16 cellular contexts compared by ENCODE assay signal in genomic region chr5:143652104-143652700, GRCh38.
DNase-seq lines count a peak whose midpoint lies in the region; ATAC-seq, FAIRE-seq and TF ChIP-seq lines count a peak whose summit lies in the region.
"Had no signal": no experiment of that assay in that cellular context is flagged by ENCODE, and none has a peak within 500 bp of the region (broad histone marks: within the 10 kb centered on the region; RNA-seq: fewer than 3 reads in every experiment).

No MANE protein-coding gene starts in this region.

- in situ Hi-C loops in HepG2 (cut with HindIII; ENCODE audit: extremely low pct_ligation_motif_present, low pct_unique_long_range_greater_than_20kb) = no loop called here

- no peak overlapping the region for H3K4me2 ChIP-seq in HepG2 (ENCODE audit: low read depth, low read length)
- H3K4me2 ChIP-seq in osteoblast (ENCODE audit: insufficient read depth, low read length) = no peak overlapping the region

- no peak overlapping the region for H2AFZ ChIP-seq in HepG2 (ENCODE audit: low read length)
- H2AFZ ChIP-seq in osteoblast (ENCODE audit: low read length) = no peak overlapping the region

- H3K4me1 ChIP-seq in HepG2 (ENCODE audit: insufficient read depth, low read length) = peaks cover 10% of the 10 kb centered on the region
- peaks cover 6% of the 10 kb centered on the region for H3K4me1 ChIP-seq in osteoblast (ENCODE audit: insufficient read depth, low read length)
- H3K4me1 ChIP-seq: pancreas had no signal

- no peak for FAIRE-seq in HepG2 (lab: Jason Lieb, UNC)
- FAIRE-seq: pancreas had no signal

- no peak overlapping the region for H3K9ac ChIP-seq in HepG2 (ENCODE audit: insufficient read depth, low read depth, low read length)

- CTCF ChIA-PET in HepG2 (lab: Yijun Ruan, JAX; ENCODE audit: low intra/inter-chr PET ratio, low total read pairs) = no interaction called here

- TF ChIP-seq POLR2A in HepG2 (IDR thresholded peaks at IDR 0.05; ENCODE audit: insufficient read depth in 1 of 2, low read depth in 2 of 2, low read length in 2 of 2) = no peak

- no TSS peak for BruUV-seq in HepG2 (replicated peaks; lab: Mats Ljungman, UMichigan)

- TF ChIP-seq RAD21 in HepG2 (CRISPR knock-in tag; IDR thresholded peaks at IDR 0.05) = no peak

- ATAC-seq in HepG2 = no peak
- no peak for ATAC-seq in GM18517 (IDR thresholded peaks at IDR 0.05; ENCODE audit: unreplicated experiment)
- ATAC-seq: pancreas had no signal

- no peaks in the 10 kb centered on the region for H3K9me3 ChIP-seq in HepG2 (ENCODE audit: low read length)
- H3K9me3 ChIP-seq in osteoblast (ENCODE audit: low read depth, low read length) = no peaks in the 10 kb centered on the region
- H3K9me3 ChIP-seq: pancreas, thoracic aorta had no signal

- DNase-seq in NCI-H2227 (lab: John Stamatoyannopoulos, UW; ENCODE audit: unreplicated experiment) (peak; percentile 11), NCI-H2227 treated with DMSO at 0.1 percent for 48 hours (lab: John Stamatoyannopoulos, UW) (no peak), DMS79 (lab: John Stamatoyannopoulos, UW) (peak; percentile 26), HepG2 (ENCODE audit: low spot score) (no peak), GM19238 (ENCODE audit: insufficient read length, low spot score) (no peak), osteoblast (ENCODE audit: insufficient read length, low spot score, missing footprints) (no peak)
- DNase-seq in activated T-cell treated with anti-CD3 and anti-CD28 coated beads, Interleukin-2, amount 50 U/mL, for 48 hours = peak; percentile 32 to 50
- DNase-seq: activated naive CD8-positive, alpha-beta T cell treated with anti-CD3 and anti-CD28 coated beads, Interleukin-2, amount 10 ng/mL, durations not matched to agents 7 days and 5 days; AML-193; effector CD4-positive, alpha-beta T cell; GDM1; pancreas had no signal

- TF ChIP-seq EP300 in HepG2 (IDR thresholded peaks at IDR 0.05; ENCODE audit: low read depth in 2 of 2, low read length in 2 of 2) (no peak), HepG2 (CRISPR knock-in tag; IDR thresholded peaks at IDR 0.05; ENCODE audit: borderline replicate concordance) (no peak)

- 17% methylated on average over 3 of the region's 3 CpGs for WGBS in HepG2 (ENCODE audit: low lambda C conversion rate)

- no peaks in the 10 kb centered on the region for H3K79me2 ChIP-seq in HepG2 (ENCODE audit: insufficient read depth, low read length)
- no peaks in the 10 kb centered on the region for H3K79me2 ChIP-seq in osteoblast (ENCODE audit: insufficient read depth, low read length)

- H3K36me3 ChIP-seq in HepG2 (replicated peaks in 1 of 2; ENCODE audit: control insufficient read depth in 1 of 2, insufficient read depth in 2 of 2, low read length in 2 of 2) = no peaks in the 10 kb centered on the region
- no peaks in the 10 kb centered on the region for H3K36me3 ChIP-seq in osteoblast (ENCODE audit: insufficient read depth, low read length)
- H3K36me3 ChIP-seq: pancreas, thoracic aorta had no signal

- H3K27me3 ChIP-seq in HepG2 (ENCODE audit: control insufficient read depth in 1 of 2, insufficient read depth in 2 of 2, low read length in 2 of 2) (peaks cover 0 to 5% of the 10 kb centered on the region in 2 experiments; a peak in 3 of 5 replicates), osteoblast (ENCODE audit: insufficient read depth, low read length) (no peaks in the 10 kb centered on the region)
- H3K27me3 ChIP-seq: pancreas had no signal

- intact Hi-C loops in HepG2 (cut with micrococcal nuclease; ENCODE audit: unreplicated experiment) = no loop called here

- TF ChIP-seq CTCF in HepG2 (CRISPR knock-in tag; IDR thresholded peaks at IDR 0.05) (no peak), osteoblast (IDR thresholded peaks at IDR 0.05; ENCODE audit: extremely low read depth, low read depth, low read length) (no peak)

- POLR2A ChIA-PET in HepG2 (lab: Yijun Ruan, JAX) = no interaction called here

- H4K20me1 ChIP-seq in HepG2 (ENCODE audit: insufficient read depth, low read length) (no peaks in the 10 kb centered on the region), osteoblast (ENCODE audit: insufficient read depth, low read length) (no peaks in the 10 kb centered on the region)

- H3K4me3 ChIP-seq in HepG2 (replicated peaks in 1 of 3; ENCODE audit: insufficient read depth in 1 of 3, low read depth in 2 of 3, low read length in 3 of 3) (no peak overlapping the region), osteoblast (ENCODE audit: insufficient read depth, low read length) (no peak overlapping the region)
- H3K4me3 ChIP-seq: lung, pancreas, thoracic aorta had no signal

- H3K27ac ChIP-seq in HepG2 (ENCODE audit: extremely low read length, insufficient read depth, low read length) (no peak overlapping the region), osteoblast (ENCODE audit: low read depth, low read length) (no peak overlapping the region)
- H3K27ac ChIP-seq: pancreas, thoracic aorta, VCaP had no signal

TF ChIP-seq in HepG2, 621 proteins besides CTCF, POLR2A, EP300 and RAD21:
- TF ChIP-seq ZNF788 (CRISPR knock-in tag; IDR thresholded peaks at IDR 0.05; ENCODE audit: borderline replicate concordance) = no peak
- no peak for TF ChIP-seq IKZF4 (CRISPR knock-in tag; IDR thresholded peaks at IDR 0.05; ENCODE audit: borderline replicate concordance, low read depth, not compliant biosample characterization)
- TF ChIP-seq SMARCC2 (IDR thresholded peaks at IDR 0.05) = no peak
- TF ChIP-seq ZBTB44 (CRISPR knock-in tag; IDR thresholded peaks at IDR 0.05) = no peak
- TF ChIP-seq ZNF670 (CRISPR knock-in tag; IDR thresholded peaks at IDR 0.05; ENCODE audit: borderline replicate concordance) = no peak
- TF ChIP-seq RFX1 (IDR thresholded peaks at IDR 0.05) = peak; percentile 20; the same call in 1 of the 2 replicates

Comparison
In these comparisons a context has a peak if more than half of its experiments do, and no peak if none do; other contexts are left out.
1. DNase-seq: peak in NCI-H2227 (single experiment), DMS79 (single experiment) and activated T-cell treated with anti-CD3 and anti-CD28 coated beads, Interleukin-2, amount 50 U/mL, for 48 hours (2 of 2); none in NCI-H2227 treated with DMSO at 0.1 percent for 48 hours (single experiment), HepG2 (single experiment), GM19238 (single experiment) and osteoblast (single experiment).